In genomic region chr11:120337133-120337895, GRCh38 we compare ENCODE assay signal across 1 cellular context.
TF ChIP-seq lines count a peak whose summit lies in the region.

No MANE protein-coding gene starts in this region.

TF ChIP-seq in GM12878, 131 proteins besides CTCF, POLR2A, EP300 and RAD21 (continued from another document):
- TF ChIP-seq, protein P1, sequence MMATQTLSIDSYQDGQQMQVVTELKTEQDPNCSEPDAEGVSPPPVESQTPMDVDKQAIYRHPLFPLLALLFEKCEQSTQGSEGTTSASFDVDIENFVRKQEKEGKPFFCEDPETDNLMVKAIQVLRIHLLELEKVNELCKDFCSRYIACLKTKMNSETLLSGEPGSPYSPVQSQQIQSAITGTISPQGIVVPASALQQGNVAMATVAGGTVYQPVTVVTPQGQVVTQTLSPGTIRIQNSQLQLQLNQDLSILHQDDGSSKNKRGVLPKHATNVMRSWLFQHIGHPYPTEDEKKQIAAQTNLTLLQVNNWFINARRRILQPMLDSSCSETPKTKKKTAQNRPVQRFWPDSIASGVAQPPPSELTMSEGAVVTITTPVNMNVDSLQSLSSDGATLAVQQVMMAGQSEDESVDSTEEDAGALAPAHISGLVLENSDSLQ (IDR thresholded peaks at IDR 0.05), result peak; percentile 28; the same call in 1 of the 2 replicates
- TF ChIP-seq JUNB (IDR thresholded peaks at IDR 0.05) (no peak), TCF12 (IDR thresholded peaks at IDR 0.05; ENCODE audit: low read depth, low read length) (0 out of 2 replicates have a peak, but pooled peaks have one; percentile 3), RUNX3 (IDR thresholded peaks at IDR 0.05; ENCODE audit: low read length) (peak; percentile 40; the same call in 1 of the 2 replicates), NFIC (IDR thresholded peaks at IDR 0.05; ENCODE audit: low read depth, low read length) (no peak), POLR2AphosphoS2 (IDR thresholded peaks at IDR 0.05; ENCODE audit: low read depth, low read length) (no peak), MTA3 (IDR thresholded peaks at IDR 0.05; ENCODE audit: borderline replicate concordance, low read length) (0 out of 2 replicates have a peak, but pooled peaks have one; percentile 30), ELK1 (IDR thresholded peaks at IDR 0.05; ENCODE audit: low read depth, low read length) (0 out of 2 replicates have a peak, but pooled peaks have one; percentile 42), IRF4 (IDR thresholded peaks at IDR 0.05; ENCODE audit: low read depth, low read length) (no peak), EGR1 (IDR thresholded peaks at IDR 0.05; ENCODE audit: borderline replicate concordance in 1 of 2, low read depth in 2 of 2, low read length in 2 of 2) (no peak), RBBP5 (conservative IDR thresholded peaks at IDR 0.05) (no peak), MXI1 (IDR thresholded peaks at IDR 0.05; ENCODE audit: low read depth, low read length) (peak; percentile 31; the same call in 1 of the 2 replicates)
- TF ChIP-seq, protein P2, sequence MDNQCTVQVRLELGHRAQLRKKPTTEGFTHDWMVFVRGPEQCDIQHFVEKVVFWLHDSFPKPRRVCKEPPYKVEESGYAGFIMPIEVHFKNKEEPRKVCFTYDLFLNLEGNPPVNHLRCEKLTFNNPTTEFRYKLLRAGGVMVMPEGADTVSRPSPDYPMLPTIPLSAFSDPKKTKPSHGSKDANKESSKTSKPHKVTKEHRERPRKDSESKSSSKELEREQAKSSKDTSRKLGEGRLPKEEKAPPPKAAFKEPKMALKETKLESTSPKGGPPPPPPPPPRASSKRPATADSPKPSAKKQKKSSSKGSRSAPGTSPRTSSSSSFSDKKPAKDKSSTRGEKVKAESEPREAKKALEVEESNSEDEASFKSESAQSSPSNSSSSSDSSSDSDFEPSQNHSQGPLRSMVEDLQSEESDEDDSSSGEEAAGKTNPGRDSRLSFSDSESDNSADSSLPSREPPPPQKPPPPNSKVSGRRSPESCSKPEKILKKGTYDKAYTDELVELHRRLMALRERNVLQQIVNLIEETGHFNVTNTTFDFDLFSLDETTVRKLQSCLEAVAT (IDR thresholded peaks at IDR 0.05), result 0 out of 2 replicates have a peak, but pooled peaks have one; percentile 20
